Comparison of ENCODE assay signal across 9 cellular contexts in the genomic region with DNA sequence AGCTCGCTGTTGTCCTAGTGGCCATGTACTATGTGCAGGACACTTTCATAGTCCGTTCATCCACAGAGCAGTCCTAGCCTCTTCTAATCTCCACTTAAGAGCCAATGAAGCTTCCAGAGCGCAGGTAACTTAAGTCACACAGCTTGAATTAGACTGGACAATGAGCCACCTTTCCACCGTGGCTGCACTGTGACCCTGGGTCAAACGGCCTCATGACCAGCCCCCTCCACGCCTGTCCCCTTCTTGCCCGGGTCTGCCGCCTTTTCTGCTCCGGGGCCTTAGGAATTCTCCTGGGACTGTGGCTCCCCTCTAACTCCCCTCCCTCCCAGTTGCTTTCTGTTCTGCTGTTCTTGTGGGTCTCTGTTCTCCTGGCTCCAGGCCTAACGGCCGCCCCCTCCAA. TPM values are rescaled to one million over a fixed set of nuclear protein-coding genes. Genes with fewer than 3 reads are reported as not detected.
DNase-seq lines count a peak whose midpoint lies in the region; FAIRE-seq and TF ChIP-seq lines count a peak whose summit lies in the region.
"Had no signal": no experiment of that assay in that cellular context is flagged by ENCODE, and none has a peak within 500 bp of the region (broad histone marks: within the 10 kb centered on the region; RNA-seq: fewer than 3 reads in every experiment).

No MANE protein-coding gene starts in this region.

- FAIRE-seq in astrocyte (lab: Jason Lieb, UNC) (no peak), H54 (lab: Jason Lieb, UNC) (no peak)
- FAIRE-seq: colon had no signal

- H3K9me3 ChIP-seq in astrocyte (ENCODE audit: insufficient read depth, low read depth, low read length) (no peaks in the 10 kb centered on the region), liver (ENCODE audit: control insufficient read depth in 4 of 4, low read length in 3 of 4) (no peaks in the 10 kb centered on the region), uterus (no peaks in the 10 kb centered on the region)

- no peaks in the 10 kb centered on the region for H3K79me2 ChIP-seq in astrocyte (ENCODE audit: insufficient read depth, low read length)

- TF ChIP-seq POLR2A in uterus (IDR thresholded peaks at IDR 0.05): no peak
- no peak for TF ChIP-seq POLR2A in H54 (IDR thresholded peaks at IDR 0.05; ENCODE audit: low read depth, low read length)

- TF ChIP-seq RAD21 in liver (IDR thresholded peaks at IDR 0.05): no peak

- H3K9me3 Mint-ChIP-seq in activated naive CD4-positive, alpha-beta T cell treated with anti-CD3 and anti-CD28 coated beads, Interleukin-2, amount 10 ng/mL, durations not matched to agents 7 days and 5 days: no peaks in the 10 kb centered on the region
- H3K9me3 Mint-ChIP-seq in astrocyte (ENCODE audit: unreplicated experiment): peaks cover 2% of the 10 kb centered on the region

- 19% methylated on average over 11 of the region's 11 CpGs for WGBS in liver

- H3K27me3 ChIP-seq in astrocyte (ENCODE audit: insufficient read depth, low read length): peaks cover 38% of the 10 kb centered on the region
- no peaks in the 10 kb centered on the region for H3K27me3 ChIP-seq in liver (ENCODE audit: control insufficient read depth in 4 of 4, insufficient read depth in 4 of 4, low read length in 3 of 4)
- no peaks in the 10 kb centered on the region for H3K27me3 ChIP-seq in uterus

- intact Hi-C loops in uterus (cut with DNase I; ENCODE audit: low total_unique reads): loop anchor here (5.0 kb wide), 2 partner anchors 134 to 294 kb away; no protein-coding TSS in a partner anchor

- TF ChIP-seq CTCF in astrocyte (IDR thresholded peaks at IDR 0.05; ENCODE audit: insufficient read depth, low read depth, low read length) (no peak), liver (IDR thresholded peaks at IDR 0.05; ENCODE audit: low read depth, low read length, missing input control) (no peak), uterus (IDR thresholded peaks at IDR 0.05) (no peak)

- peak overlapping the region; percentile 96 for H3K4me2 ChIP-seq in astrocyte (ENCODE audit: low read length)

- H3K27me3 Mint-ChIP-seq in activated naive CD4-positive, alpha-beta T cell treated with anti-CD3 and anti-CD28 coated beads, Interleukin-2, amount 10 ng/mL, durations not matched to agents 7 days and 5 days: peaks cover 78% of the 10 kb centered on the region
- peaks cover 69% of the 10 kb centered on the region for H3K27me3 Mint-ChIP-seq in astrocyte (ENCODE audit: low read depth, unreplicated experiment)

- no peak overlapping the region for H3K27ac Mint-ChIP-seq in activated naive CD4-positive, alpha-beta T cell treated with anti-CD3 and anti-CD28 coated beads, Interleukin-2, amount 10 ng/mL, durations not matched to agents 7 days and 5 days
- no peak overlapping the region for H3K27ac Mint-ChIP-seq in astrocyte (ENCODE audit: unreplicated experiment)

- H4K20me1 ChIP-seq in astrocyte (ENCODE audit: insufficient read depth, low read length): no peaks in the 10 kb centered on the region

- H3K27ac ChIP-seq in astrocyte (ENCODE audit: low read depth, low read length) (no peak overlapping the region), liver (ENCODE audit: low read depth in 1 of 2, low read length in 2 of 2) (peak overlapping the region in 1 of 2 donors; percentile 42), uterus (peak overlapping the region in 1 of 2 donors; percentile 34)

- H3K9ac ChIP-seq in astrocyte (ENCODE audit: low read length) (peak overlapping the region; percentile 81), liver (ENCODE audit: low read depth in 1 of 2, low read length in 2 of 2) (peak overlapping the region; percentile 52 to 60)

- no peaks in the 10 kb centered on the region for H3K36me3 Mint-ChIP-seq in activated naive CD4-positive, alpha-beta T cell treated with anti-CD3 and anti-CD28 coated beads, Interleukin-2, amount 10 ng/mL, durations not matched to agents 7 days and 5 days
- peaks cover 3% of the 10 kb centered on the region for H3K36me3 Mint-ChIP-seq in astrocyte (ENCODE audit: low read depth, unreplicated experiment)

- H2AFZ ChIP-seq in astrocyte (ENCODE audit: low read depth, low read length): peak overlapping the region; percentile 85

- H3K4me1 Mint-ChIP-seq in activated naive CD4-positive, alpha-beta T cell treated with anti-CD3 and anti-CD28 coated beads, Interleukin-2, amount 10 ng/mL, durations not matched to agents 7 days and 5 days: peaks cover 6% of the 10 kb centered on the region
- H3K4me1 Mint-ChIP-seq in astrocyte (ENCODE audit: low read depth, unreplicated experiment): no peaks in the 10 kb centered on the region

- H3K4me1 ChIP-seq in astrocyte (ENCODE audit: insufficient read depth, low read length): peaks cover 5% of the 10 kb centered on the region
- H3K4me1 ChIP-seq in liver (ENCODE audit: control insufficient read depth in 4 of 4, insufficient read depth in 4 of 4, low read length in 3 of 4): peaks cover 0 to 13% (median 8%) of the 10 kb centered on the region in 4 donors
- H3K4me1 ChIP-seq in uterus: no peaks in the 10 kb centered on the region

- DNase-seq in activated naive CD4-positive, alpha-beta T cell treated with anti-CD3 and anti-CD28 coated beads, Interleukin-2, amount 10 ng/mL, durations not matched to agents 7 days and 5 days: no peak
- no peak for DNase-seq in activated naive CD4-positive, alpha-beta T cell (lab: John Stamatoyannopoulos, UW)
- DNase-seq in astrocyte (ENCODE audit: low read depth) (no peak), uterus (peak; percentile 21 to 27), H54 (ENCODE audit: insufficient read length, low spot score) (no peak), CD1c-positive myeloid dendritic cell (ENCODE audit: extremely low spot score) (no peak), NCI-H187 treated with DMSO at 0.1 percent for 48 hours (lab: John Stamatoyannopoulos, UW) (no peak)

- H3K4me3 ChIP-seq in astrocyte (ENCODE audit: insufficient read depth, low read depth, low read length) (peak overlapping the region; percentile 53), liver (ENCODE audit: low read depth in 1 of 3, low read length in 3 of 3) (peak overlapping the region; percentile 55 to 73 (median 59)), uterus (peak overlapping the region; percentile 30 to 33)

- H3K4me3 Mint-ChIP-seq in activated naive CD4-positive, alpha-beta T cell treated with anti-CD3 and anti-CD28 coated beads, Interleukin-2, amount 10 ng/mL, durations not matched to agents 7 days and 5 days: peak overlapping the region; percentile 47
- H3K4me3 Mint-ChIP-seq in astrocyte (ENCODE audit: unreplicated experiment): no peak overlapping the region

- CTCF ChIA-PET in activated naive CD4-positive, alpha-beta T cell treated with anti-CD3 and anti-CD28 coated beads, Interleukin-2, amount 10 ng/mL, durations not matched to agents 7 days and 5 days (lab: Charles Lee): interaction anchor here (1.0 to 2.2 kb wide), 4 partner anchors 136 to 817 kb away, joined by 3 to 14 read pairs (median 8); no protein-coding TSS in a partner anchor

- H3K36me3 ChIP-seq in astrocyte (ENCODE audit: insufficient read depth, low read length): no peaks in the 10 kb centered on the region
- no peaks in the 10 kb centered on the region for H3K36me3 ChIP-seq in liver (ENCODE audit: control insufficient read depth in 4 of 4, insufficient read depth in 3 of 4, low read depth in 1 of 4, low read length in 3 of 4)
- H3K36me3 ChIP-seq in uterus: no peaks in the 10 kb centered on the region

TF ChIP-seq in liver, 16 proteins besides CTCF, POLR2A, EP300 and RAD21 (continues in another document):
- TF ChIP-seq, protein P1, sequence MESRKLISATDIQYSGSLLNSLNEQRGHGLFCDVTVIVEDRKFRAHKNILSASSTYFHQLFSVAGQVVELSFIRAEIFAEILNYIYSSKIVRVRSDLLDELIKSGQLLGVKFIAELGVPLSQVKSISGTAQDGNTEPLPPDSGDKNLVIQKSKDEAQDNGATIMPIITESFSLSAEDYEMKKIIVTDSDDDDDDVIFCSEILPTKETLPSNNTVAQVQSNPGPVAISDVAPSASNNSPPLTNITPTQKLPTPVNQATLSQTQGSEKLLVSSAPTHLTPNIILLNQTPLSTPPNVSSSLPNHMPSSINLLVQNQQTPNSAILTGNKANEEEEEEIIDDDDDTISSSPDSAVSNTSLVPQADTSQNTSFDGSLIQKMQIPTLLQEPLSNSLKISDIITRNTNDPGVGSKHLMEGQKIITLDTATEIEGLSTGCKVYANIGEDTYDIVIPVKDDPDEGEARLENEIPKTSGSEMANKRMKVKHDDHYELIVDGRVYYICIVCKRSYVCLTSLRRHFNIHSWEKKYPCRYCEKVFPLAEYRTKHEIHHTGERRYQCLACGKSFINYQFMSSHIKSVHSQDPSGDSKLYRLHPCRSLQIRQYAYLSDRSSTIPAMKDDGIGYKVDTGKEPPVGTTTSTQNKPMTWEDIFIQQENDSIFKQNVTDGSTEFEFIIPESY (IDR thresholded peaks at IDR 0.05): no peak
- TF ChIP-seq EGR1 (IDR thresholded peaks at IDR 0.05; ENCODE audit: low read depth in 2 of 2) (no peak), GABPA (IDR thresholded peaks at IDR 0.05 in 1 of 2, conservative IDR thresholded peaks at IDR 0.05 in 1 of 2) (no peak), FOXA1 (IDR thresholded peaks at IDR 0.05) (no peak)

RNA-seq across cellular contexts. Expression of a gene that starts 8.4 kb away (rescaled TPM):
- 11.2 and 12.8 TPM in 2 replicates for total RNA-seq in astrocyte
- 10 to 100 TPM in 1 of 2 donors, 1 to 10 TPM in 1; 2.5 to 38.6 TPM for total RNA-seq in liver
- 1 to 10 TPM; 3.9 to 7.7 TPM for polyA plus RNA-seq in liver
- total RNA-seq in uterus: 10 to 100 TPM in 2 of 4 donors, 1 to 10 TPM in 2; 3.8 to 47.6 (median 14.2) TPM

RNA-seq across cellular contexts. Expression of a gene that starts 32.0 kb away (rescaled TPM):
- total RNA-seq in astrocyte (9.3 and 9.5 TPM in 2 replicates), liver (10 to 100 TPM; 14.3 to 22.2 TPM), uterus (10 to 100 TPM; 13.1 to 65.8 (median 34.0) TPM)
- polyA plus RNA-seq in liver: 1 to 10 TPM; 4.0 to 5.7 TPM

Comparison
In these comparisons a context has a peak if more than half of its experiments do, and no peak if none do; other contexts are left out.
1. DNase-seq: peak in uterus (2 of 2); none in activated naive CD4-positive, alpha-beta T cell treated with anti-CD3 and anti-CD28 coated beads, Interleukin-2, amount 10 ng/mL, durations not matched to agents 7 days and 5 days (single experiment), activated naive CD4-positive, alpha-beta T cell (0 of 4), astrocyte (single experiment), H54 (single experiment), CD1c-positive myeloid dendritic cell (single experiment) and NCI-H187 treated with DMSO at 0.1 percent for 48 hours (single experiment).
2. Peak in every context shown above with its lines, with median percentiles within 50 percentile points of each other: H3K4me3 ChIP-seq.